2 cellular contexts compared by ENCODE assay signal in the genomic region with DNA sequence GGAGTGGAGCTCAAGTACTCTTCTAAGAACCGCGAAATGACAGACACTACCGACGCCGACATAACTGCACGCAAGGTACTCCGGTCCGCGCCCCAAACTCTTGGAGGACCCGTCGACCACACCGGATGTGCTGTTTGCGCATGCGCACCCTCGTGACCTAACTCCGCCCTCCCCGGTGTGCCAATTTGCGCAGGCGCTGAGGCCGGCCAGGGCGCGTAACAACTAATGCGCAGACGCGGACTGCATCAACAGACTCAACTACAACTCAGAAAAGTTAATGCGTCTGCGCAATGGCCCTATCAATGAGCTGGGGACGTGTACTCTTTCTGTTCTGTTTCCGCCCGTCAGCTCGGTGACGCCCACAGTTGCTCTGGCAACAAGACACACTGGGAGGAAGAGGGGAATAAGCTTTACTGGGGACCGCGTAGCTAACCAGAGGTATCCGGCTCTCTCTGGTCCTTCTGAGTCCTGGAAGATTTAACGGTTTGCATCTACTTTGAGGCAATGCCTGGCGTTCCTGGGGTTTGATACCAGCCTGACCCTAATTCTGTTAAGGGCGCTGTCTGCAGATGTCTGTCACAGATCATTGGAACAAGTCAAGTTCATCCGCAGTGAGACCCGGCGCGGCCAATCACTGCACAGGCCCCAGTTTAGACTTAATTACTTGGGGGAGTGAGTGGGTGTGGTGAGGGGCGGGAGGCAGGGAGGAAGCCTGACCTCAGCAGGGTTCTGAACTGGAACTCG.
TF ChIP-seq lines count a peak whose summit lies in the region.

A gene (minus strand): TSS at position 129 of the 744 bp plus-strand sequence. CDS start 67 bp downstream, at position 62.

TF ChIP-seq in HCT116, 20 proteins besides CTCF, POLR2A, EP300 and RAD21 (continued from another document):
- no peak for TF ChIP-seq JUND (IDR thresholded peaks at IDR 0.05)
- TF ChIP-seq, protein P1, sequence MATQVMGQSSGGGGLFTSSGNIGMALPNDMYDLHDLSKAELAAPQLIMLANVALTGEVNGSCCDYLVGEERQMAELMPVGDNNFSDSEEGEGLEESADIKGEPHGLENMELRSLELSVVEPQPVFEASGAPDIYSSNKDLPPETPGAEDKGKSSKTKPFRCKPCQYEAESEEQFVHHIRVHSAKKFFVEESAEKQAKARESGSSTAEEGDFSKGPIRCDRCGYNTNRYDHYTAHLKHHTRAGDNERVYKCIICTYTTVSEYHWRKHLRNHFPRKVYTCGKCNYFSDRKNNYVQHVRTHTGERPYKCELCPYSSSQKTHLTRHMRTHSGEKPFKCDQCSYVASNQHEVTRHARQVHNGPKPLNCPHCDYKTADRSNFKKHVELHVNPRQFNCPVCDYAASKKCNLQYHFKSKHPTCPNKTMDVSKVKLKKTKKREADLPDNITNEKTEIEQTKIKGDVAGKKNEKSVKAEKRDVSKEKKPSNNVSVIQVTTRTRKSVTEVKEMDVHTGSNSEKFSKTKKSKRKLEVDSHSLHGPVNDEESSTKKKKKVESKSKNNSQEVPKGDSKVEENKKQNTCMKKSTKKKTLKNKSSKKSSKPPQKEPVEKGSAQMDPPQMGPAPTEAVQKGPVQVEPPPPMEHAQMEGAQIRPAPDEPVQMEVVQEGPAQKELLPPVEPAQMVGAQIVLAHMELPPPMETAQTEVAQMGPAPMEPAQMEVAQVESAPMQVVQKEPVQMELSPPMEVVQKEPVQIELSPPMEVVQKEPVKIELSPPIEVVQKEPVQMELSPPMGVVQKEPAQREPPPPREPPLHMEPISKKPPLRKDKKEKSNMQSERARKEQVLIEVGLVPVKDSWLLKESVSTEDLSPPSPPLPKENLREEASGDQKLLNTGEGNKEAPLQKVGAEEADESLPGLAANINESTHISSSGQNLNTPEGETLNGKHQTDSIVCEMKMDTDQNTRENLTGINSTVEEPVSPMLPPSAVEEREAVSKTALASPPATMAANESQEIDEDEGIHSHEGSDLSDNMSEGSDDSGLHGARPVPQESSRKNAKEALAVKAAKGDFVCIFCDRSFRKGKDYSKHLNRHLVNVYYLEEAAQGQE (IDR thresholded peaks at IDR 0.05; ENCODE audit: low read depth): no peak
- TF ChIP-seq ZNF274 (IDR thresholded peaks at IDR 0.05; ENCODE audit: low read depth, low read length): no peak
- TF ChIP-seq YY1 (IDR thresholded peaks at IDR 0.05; ENCODE audit: extremely low read depth, insufficient replicate concordance, low read depth, low read length): no peak
- no peak for TF ChIP-seq ELF1 (IDR thresholded peaks at IDR 0.05; ENCODE audit: borderline replicate concordance, low read depth)
- TF ChIP-seq EZH2phosphoT487 (IDR thresholded peaks at IDR 0.05; ENCODE audit: borderline replicate concordance): no peak
- no peak for TF ChIP-seq EZH2 (IDR thresholded peaks at IDR 0.05)
- TF ChIP-seq POLR2AphosphoS5 (IDR thresholded peaks at IDR 0.05; ENCODE audit: low read depth, low read length): peak; percentile 96
- no peak for TF ChIP-seq ZFX (IDR thresholded peaks at IDR 0.05)
TF ChIP-seq in HCT116: peak in this region for 3.

TF ChIP-seq in neural cell, 6 proteins besides CTCF, POLR2A, EP300 and RAD21:
- TF ChIP-seq, protein P1 (IDR thresholded peaks at IDR 0.05; ENCODE audit: borderline replicate concordance): no peak
- TF ChIP-seq SMC3 (conservative IDR thresholded peaks at IDR 0.05; ENCODE audit: poor library complexity): peak; percentile 56
- TF ChIP-seq MXI1 (conservative IDR thresholded peaks at IDR 0.05; ENCODE audit: poor library complexity, severe bottlenecking): peak; percentile 87
- no peak for TF ChIP-seq EZH2 (IDR thresholded peaks at IDR 0.05; ENCODE audit: borderline replicate concordance, insufficient read depth, low read length, poor library complexity, severe bottlenecking)
- no peak for TF ChIP-seq TAF1 (IDR thresholded peaks at IDR 0.05; ENCODE audit: low read depth)
- TF ChIP-seq POLR2AphosphoS5 (IDR thresholded peaks at IDR 0.05): peak; percentile 84
